ENCODE assay signal across 19 cellular contexts in genomic region chr17:51748749-51749604, GRCh38.
"Had no signal": no experiment of that assay in that cellular context is flagged by ENCODE, and none has a peak within 500 bp of the region (broad histone marks: within the 10 kb centered on the region; RNA-seq: fewer than 3 reads in every experiment).

No MANE protein-coding gene starts in this region.

- H3K27me3 Mint-ChIP-seq: activated CD4-positive, alpha-beta memory T cell treated with anti-CD3 and anti-CD28 coated beads for 36 hours; stimulated activated naive B cell treated with anti-CD40 and anti-IgM and Interleukin-4, amounts not matched to agents 10 μg/mL and 1 μg/mL and 100 μg/mL, for 72 hours had no signal

- H3K36me3 ChIP-seq: esophagus muscularis mucosa, spleen, tibial artery, vagina had no signal

- H3K27ac Mint-ChIP-seq: activated CD4-positive, alpha-beta memory T cell treated with anti-CD3 and anti-CD28 coated beads for 36 hours; nephron; stimulated activated naive B cell treated with anti-CD40 and anti-IgM and Interleukin-4, amounts not matched to agents 10 μg/mL and 1 μg/mL and 100 μg/mL, for 72 hours had no signal

- H3K9me3 Mint-ChIP-seq: activated CD4-positive, alpha-beta memory T cell treated with anti-CD3 and anti-CD28 coated beads for 36 hours; nephron; stimulated activated naive B cell treated with anti-CD40 and anti-IgM and Interleukin-4, amounts not matched to agents 10 μg/mL and 1 μg/mL and 100 μg/mL, for 72 hours had no signal

- H3K4me1 ChIP-seq: esophagus muscularis mucosa, spleen, tibial artery, vagina had no signal

- ATAC-seq: left lobe of liver; stimulated activated naive B cell treated with anti-CD40 and anti-IgM and Interleukin-4, amounts not matched to agents 10 μg/mL and 1 μg/mL and 100 μg/mL, for 72 hours had no signal

- H3K27ac ChIP-seq: esophagus muscularis mucosa, spleen, tibial artery, vagina, VCaP had no signal

- DNase-seq: activated CD4-positive, alpha-beta memory T cell treated with anti-CD3 and anti-CD28 coated beads for 36 hours; activated gamma-delta T cell treated with Interleukin-2 at 50 U/mL for 16 hours; aorta; cerebellar nuclear complex; effector CD4-positive, alpha-beta T cell; midbrain; occipital lobe; posterior cingulate gyrus; retina; spleen; stimulated activated naive B cell treated with anti-CD40 and anti-IgM and Interleukin-4, amounts not matched to agents 10 μg/mL and 1 μg/mL and 100 μg/mL, for 72 hours; SW 1271; T-helper 2 cell; tibial artery had no signal

- H3K4me3 ChIP-seq: esophagus muscularis mucosa, spleen, tibial artery, vagina had no signal

- H3K9me3 ChIP-seq: esophagus muscularis mucosa, spleen, tibial artery, vagina had no signal

- H3K36me3 Mint-ChIP-seq: activated CD4-positive, alpha-beta memory T cell treated with anti-CD3 and anti-CD28 coated beads for 36 hours; stimulated activated naive B cell treated with anti-CD40 and anti-IgM and Interleukin-4, amounts not matched to agents 10 μg/mL and 1 μg/mL and 100 μg/mL, for 72 hours had no signal

- H3K27me3 ChIP-seq: esophagus muscularis mucosa, spleen, tibial artery, vagina had no signal

- H3K4me3 Mint-ChIP-seq: activated CD4-positive, alpha-beta memory T cell treated with anti-CD3 and anti-CD28 coated beads for 36 hours; nephron; stimulated activated naive B cell treated with anti-CD40 and anti-IgM and Interleukin-4, amounts not matched to agents 10 μg/mL and 1 μg/mL and 100 μg/mL, for 72 hours had no signal

- H3K4me1 Mint-ChIP-seq: stimulated activated naive B cell treated with anti-CD40 and anti-IgM and Interleukin-4, amounts not matched to agents 10 μg/mL and 1 μg/mL and 100 μg/mL, for 72 hours had no signal
